In the genomic region with DNA sequence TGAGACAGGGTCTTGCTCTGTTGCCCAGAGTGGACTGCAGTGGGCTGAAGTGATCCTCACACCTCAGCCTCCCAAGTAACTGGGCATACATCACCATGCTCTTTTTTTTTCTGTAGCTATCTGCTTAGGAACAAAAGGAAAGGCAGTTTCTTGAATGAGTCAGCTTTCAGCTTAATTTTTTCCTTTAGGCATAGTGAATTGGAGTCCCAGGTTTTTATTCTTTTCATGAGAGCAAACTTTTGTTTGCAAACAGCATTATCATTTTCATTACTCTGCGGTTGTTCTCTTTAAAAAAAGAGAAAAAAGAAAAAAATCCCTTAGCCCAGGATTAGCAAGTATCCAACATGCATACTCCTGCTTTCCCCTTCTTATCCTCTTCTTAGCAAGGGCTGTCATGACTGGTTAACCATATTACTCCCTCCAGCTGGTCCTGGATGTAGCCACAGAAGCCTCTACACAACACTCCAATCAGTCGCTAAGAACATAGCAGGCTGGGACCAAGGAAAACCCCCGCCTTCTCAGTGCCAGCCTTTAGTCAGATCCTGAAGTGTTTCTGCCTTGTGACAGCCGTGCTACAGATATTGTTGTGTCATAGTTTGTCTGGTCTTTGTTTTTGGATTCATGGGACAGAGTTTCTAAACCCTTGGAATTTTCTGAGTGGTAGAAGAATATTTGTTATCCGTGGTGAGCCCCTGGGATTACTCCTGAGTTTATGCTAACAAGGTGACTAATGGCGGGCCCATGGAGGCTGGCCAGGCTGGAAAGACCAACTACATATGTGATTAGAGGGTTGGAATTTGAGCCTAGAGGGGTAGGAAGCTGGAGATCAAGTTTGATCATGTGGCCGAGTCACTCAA, we compare ENCODE assay signal across 8 cellular contexts. TPM values are rescaled to one million over a fixed set of nuclear protein-coding genes. Genes with fewer than 3 reads are reported as not detected.
A peak's percentile ranks its signal among the peaks of the same experiment; 100 is the strongest.
DNase-seq lines count a peak whose midpoint lies in the region; ATAC-seq and TF ChIP-seq lines count a peak whose summit lies in the region.

No MANE protein-coding gene starts in this region.

- in situ Hi-C loops in Caki2 (cut with HindIII; ENCODE audit: low pct_unique_long_range_greater_than_20kb, low sequenced_read_pairs), result no loop called here

- H3K9me3 Mint-ChIP-seq in progenitor cell of endocrine pancreas (ENCODE audit: low read depth), result no peaks in the 10 kb centered on the region

- H3K4me3 Mint-ChIP-seq in progenitor cell of endocrine pancreas (ENCODE audit: low read depth), result no peak overlapping the region

- H3K27ac Mint-ChIP-seq in progenitor cell of endocrine pancreas, result peak overlapping the region; percentile 76

- TF ChIP-seq CTCF in progenitor cell of endocrine pancreas (IDR thresholded peaks at IDR 0.05; ENCODE audit: unreplicated experiment), result no peak

- no peaks in the 10 kb centered on the region; the same call in 1 of the 2 replicates for H3K9me3 ChIP-seq in SJCRH30 (replicated peaks)

- peak overlapping the region; percentile 28 for H3K27ac ChIP-seq in SJCRH30

- H3K4me3 ChIP-seq in SJCRH30, result no peak overlapping the region

- H3K4me1 Mint-ChIP-seq in progenitor cell of endocrine pancreas (ENCODE audit: low read depth), result peaks cover 6% of the 10 kb centered on the region

- DNase-seq in Caki2 (ENCODE audit: low read depth) (peak; percentile 80), SJCRH30 (peak; percentile 69 to 81), fibroblast of gingiva (ENCODE audit: low read depth) (peak; percentile 75), progenitor cell of endocrine pancreas (ENCODE audit: low spot score, unreplicated experiment) (no peak)
- DNase-seq in activated CD4-positive, CD25-positive, alpha-beta regulatory T cell treated with anti-CD3 and anti-CD28 coated beads, Interleukin-2, amount 50 U/mL, for 72 hours, result no peak
- DNase-seq in stimulated activated naive CD4-positive, alpha-beta T cell (lab: John Stamatoyannopoulos, UW), result no peak

- no peaks in the 10 kb centered on the region for H3K36me3 Mint-ChIP-seq in progenitor cell of endocrine pancreas (ENCODE audit: insufficient read depth)

- no peaks in the 10 kb centered on the region for H3K27me3 ChIP-seq in SJCRH30

- H3K27me3 Mint-ChIP-seq in progenitor cell of endocrine pancreas, result no peaks in the 10 kb centered on the region

- no peaks in the 10 kb centered on the region for H3K36me3 ChIP-seq in SJCRH30

- peaks cover 21% of the 10 kb centered on the region for H3K4me1 ChIP-seq in SJCRH30

- ATAC-seq in GM18511 (IDR thresholded peaks at IDR 0.05; ENCODE audit: unreplicated experiment), result no peak
- no peak for ATAC-seq in HG02798 (IDR thresholded peaks at IDR 0.05; ENCODE audit: poor library complexity, unreplicated experiment)

RNA-seq across cellular contexts. Expression of a gene that starts 23.3 kb away (rescaled TPM):
- 17.5 and 19.2 TPM in 2 replicates for total RNA-seq in Caki2 (2014; rRNA removed; shearing (Covaris generic); ENCODE audit: low replicate concordance)
- total RNA-seq in SJCRH30 (2014; rRNA removed; shearing (Covaris generic)), result 94.5 and 110 TPM in 2 replicates
- 27.3 and 32.5 TPM in 2 replicates for total RNA-seq in progenitor cell of endocrine pancreas

Comparison
In these comparisons a context has a peak if more than half of its experiments do, and no peak if none do; other contexts are left out.
1. DNase-seq: peak in Caki2 (single experiment), SJCRH30 (2 of 2) and fibroblast of gingiva (single experiment); none in progenitor cell of endocrine pancreas (single experiment), activated CD4-positive, CD25-positive, alpha-beta regulatory T cell treated with anti-CD3 and anti-CD28 coated beads, Interleukin-2, amount 50 U/mL, for 72 hours (single experiment) and stimulated activated naive CD4-positive, alpha-beta T cell (0 of 6).